8 cellular contexts compared by ENCODE assay signal in genomic region chr13:96052655-96053002, GRCh38. TPM values are rescaled to one million over a fixed set of nuclear protein-coding genes. Genes with fewer than 3 reads are reported as not detected.
DNase-seq lines count a peak whose midpoint lies in the region; ATAC-seq, FAIRE-seq and TF ChIP-seq lines count a peak whose summit lies in the region.

No MANE protein-coding gene starts in this region.

- peak; percentile 50 for ATAC-seq in GM19043 (IDR thresholded peaks at IDR 0.05; ENCODE audit: low read depth, unreplicated experiment)
- peak; percentile 53 for ATAC-seq in HG03139 (IDR thresholded peaks at IDR 0.05; ENCODE audit: unreplicated experiment)
- peak; percentile 80 for ATAC-seq in GM12878

- DNase-seq in BJ (ENCODE audit: low read depth), result peak; percentile 7
- peak; percentile 35 for DNase-seq in NCI-H526 treated with DMSO at 0.1 percent for 48 hours (lab: John Stamatoyannopoulos, UW)
- peak; percentile 28 for DNase-seq in GM12878 (ENCODE audit: low read depth, low spot score)
- DNase-seq in spleen, result no peak
- no peak for DNase-seq in activated CD4-positive, alpha-beta T cell treated with anti-CD3 and anti-CD28 coated beads for 48 hours

- TF ChIP-seq EP300 in GM12878 (IDR thresholded peaks at IDR 0.05; ENCODE audit: borderline replicate concordance in 1 of 2, control insufficient read depth in 1 of 2, low read depth in 2 of 2, low read length in 2 of 2), result no peak

- no peaks in the 10 kb centered on the region for H3K4me1 ChIP-seq in GM12878 (ENCODE audit: control insufficient read depth, insufficient read depth, low read length)
- no peaks in the 10 kb centered on the region; the same call in 1 of the 2 replicates for H3K4me1 ChIP-seq in iPS-20b (ENCODE audit: insufficient read depth, low read length)
- H3K4me1 ChIP-seq in spleen, result peaks cover 0 to 13% (median 4%) of the 10 kb centered on the region in 6 donors

- H3K27me3 ChIP-seq in BJ (ENCODE audit: control insufficient read depth, insufficient read depth, low read length) (no peaks in the 10 kb centered on the region; the same call in 1 of the 2 replicates), GM12878 (replicated peaks in 1 of 2; ENCODE audit: control insufficient read depth in 2 of 2, insufficient read depth in 2 of 2, low read length in 1 of 2) (no peaks in the 10 kb centered on the region), iPS-20b (ENCODE audit: insufficient read depth, low read length) (no peaks in the 10 kb centered on the region), spleen (replicated peaks in 1 of 7) (peaks cover 0 to 25% (median 6%) of the 10 kb centered on the region in 7 donors)

- H2AFZ ChIP-seq in GM12878 (ENCODE audit: control insufficient read depth, low read depth, low read length), result peak overlapping the region; percentile 100

- H3K4me3 ChIP-seq in BJ (ENCODE audit: low read depth, low read length) (peak overlapping the region; percentile 94), GM12878 (peak overlapping the region; percentile 90), iPS-20b (ENCODE audit: low read length) (peak overlapping the region; percentile 97), spleen (peak overlapping the region; percentile 48 to 93 (median 76))

- TF ChIP-seq CTCF in BJ (IDR thresholded peaks at IDR 0.05; ENCODE audit: insufficient read depth, low read depth, low read length), result no peak
- no peak for TF ChIP-seq CTCF in GM12878 (IDR thresholded peaks at IDR 0.05 in 2 of 3, conservative IDR thresholded peaks at IDR 0.05 in 1 of 3; ENCODE audit: control insufficient read depth in 2 of 3, extremely low read depth in 1 of 3, insufficient read depth in 1 of 3, low read depth in 3 of 3, low read length in 3 of 3)
- TF ChIP-seq CTCF in spleen (IDR thresholded peaks at IDR 0.05 in 8 of 11, conservative IDR thresholded peaks at IDR 0.05 in 3 of 11), result no peak

- intact Hi-C loops in GM12878 (cut with micrococcal nuclease; ENCODE audit: unreplicated experiment) (no loop called here), spleen (cut with DNase I; ENCODE audit: low total_unique reads) (no loop called here)

- H4K20me1 ChIP-seq in GM12878 (ENCODE audit: control insufficient read depth, insufficient read depth), result no peaks in the 10 kb centered on the region

- TF ChIP-seq RAD21 in GM12878 (IDR thresholded peaks at IDR 0.05; ENCODE audit: insufficient read depth, low read depth, low read length), result no peak

- in situ Hi-C loops in GM12878 (cut with MboI), result no loop called here

- RAD21 ChIA-PET in GM12878 (lab: Charles Lee; ENCODE audit: unreplicated experiment), result interaction anchor here (0.8 to 1.8 kb wide), 3 partner anchors 8 to 33 kb away, joined by 3 to 7 read pairs (median 5); no protein-coding TSS in a partner anchor

- H3K9ac ChIP-seq in GM12878 (ENCODE audit: control insufficient read depth, insufficient read depth, low read length), result peak overlapping the region; percentile 84
- peak overlapping the region; percentile 89; the same call in 1 of the 2 replicates for H3K9ac ChIP-seq in iPS-20b (ENCODE audit: low read depth, low read length)

- CTCF ChIA-PET in BJ (lab: Yijun Ruan, JAX) (interaction anchor here (1.0 to 1.5 kb wide), 4 partner anchors 19 to 33 kb away, joined by 4 to 7 read pairs (median 4); no protein-coding TSS in a partner anchor), GM12878 (lab: Yijun Ruan, JAX) (interaction anchor here (0.6 to 2.2 kb wide), 9 partner anchors 9 to 79 kb away, joined by 3 to 9 read pairs (median 4); no protein-coding TSS in a partner anchor)

- TF ChIP-seq POLR2A in GM12878 (IDR thresholded peaks at IDR 0.05; ENCODE audit: low read depth, low read length) (no peak), spleen (IDR thresholded peaks at IDR 0.05) (no peak)

- no peaks in the 10 kb centered on the region; the same call in 2 of the 3 replicates for H3K9me3 ChIP-seq in GM12878 (replicated peaks; ENCODE audit: control insufficient read depth, insufficient read depth, low read length)
- H3K9me3 ChIP-seq in iPS-20b (ENCODE audit: insufficient read depth, low read depth, low read length), result no peaks in the 10 kb centered on the region
- no peaks in the 10 kb centered on the region for H3K9me3 ChIP-seq in spleen

- H3K36me3 ChIP-seq in BJ (ENCODE audit: control insufficient read depth, insufficient read depth, low read length), result no peaks in the 10 kb centered on the region
- no peaks in the 10 kb centered on the region for H3K36me3 ChIP-seq in GM12878 (ENCODE audit: control insufficient read depth in 2 of 2, insufficient read depth in 2 of 2, low read length in 1 of 2)
- H3K36me3 ChIP-seq in iPS-20b (ENCODE audit: insufficient read depth, low read depth, low read length), result no peaks in the 10 kb centered on the region
- no peaks in the 10 kb centered on the region for H3K36me3 ChIP-seq in spleen

- WGBS in GM12878 (ENCODE audit: insufficient coverage, insufficient replicate concordance, low lambda C conversion rate, missing lambda C conversion rate), result 0% methylated on average over 11 of the region's 12 CpGs
- WGBS in spleen, 5 donors, result 1 to 5% (median 4%) methylated on average over 12 of the region's 12 CpGs

- peaks cover 15% of the 10 kb centered on the region for H3K79me2 ChIP-seq in GM12878 (ENCODE audit: control insufficient read depth, insufficient read depth, low read length)

- peak; percentile 78 for FAIRE-seq in GM12878 (lab: Jason Lieb, UNC)

- SMC1A ChIA-PET in GM12878 (lab: Charles Lee; ENCODE audit: uncharacterized antibody, unreplicated experiment), result interaction anchor here (0.9 to 2.0 kb wide), 5 partner anchors 10 to 33 kb away, joined by 3 to 11 read pairs (median 3); no protein-coding TSS in a partner anchor

- POLR2A ChIA-PET in BJ (lab: Charles Lee) (interaction anchor here (0.6 kb wide), 3 partner anchors 12 to 762 kb away, joined by 3 to 4 read pairs (median 3); no protein-coding TSS in a partner anchor), GM12878 (lab: Charles Lee) (interaction anchor here (1.1 to 1.2 kb wide), 2 partner anchors 18 to 19 kb away, joined by 3 to 4 read pairs; no protein-coding TSS in a partner anchor)

- no TSS peak for BruUV-seq in GM12878 (replicated peaks; lab: Mats Ljungman, UMichigan)

- H3K4me2 ChIP-seq in GM12878 (ENCODE audit: control insufficient read depth, insufficient read depth), result peak overlapping the region; percentile 95

- H3K27ac ChIP-seq in GM12878 (ENCODE audit: control insufficient read depth, insufficient read depth) (peak overlapping the region; percentile 88), iPS-20b (ENCODE audit: low read length) (no peak overlapping the region), spleen (peak overlapping the region in 7 of 8 donors; percentile 53 to 82 (median 76))

RNA-seq across cellular contexts. Expression of gene UGGT2, which starts 0.6 kb away (rescaled TPM):
- polyA plus RNA-seq in BJ (2011; rRNA removed) (20.2 and 37.7 TPM in 2 replicates), GM12878 (2011; rRNA removed) (24.8 and 48.5 TPM in 2 replicates), GM12878 (2014; fragmentation: Illumina TruSeq; extraction: Trizol) (16.7 and 22.6 TPM in 2 replicates), GM12878 (2014; fragmentation: Nextera tagmentation; extraction: Ambion mirVana) (1 to 10 TPM; 4.9 to 6.3 TPM), GM12878 (2014; rRNA removed) (16.7 and 19.8 TPM in 2 replicates), GM12878 (2016; fragmentation: Nextera tagmentation; extraction: Ambion mirVana) (10 to 100 TPM; 12.7 to 14.0 TPM), spleen (1 to 10 TPM; 2.6 to 3.2 (median 2.8) TPM)
- polyA minus RNA-seq in BJ (2011; rRNA and poly(A)+ RNA removed), result 9.5 and 13.5 TPM in 2 replicates
- 225 and 233 TPM in 2 replicates for total RNA-seq in GM12878 (2013; cell fraction: nucleolus; rRNA removed)
- total RNA-seq in GM12878 (2014; rRNA removed) (27.4 and 28.0 TPM in 2 replicates), GM12878 (2014; rRNA removed; fragmentation: Illumina TruSeq; extraction: Trizol) (29.0 and 32.2 TPM in 2 replicates), GM12878 (2021) (17.8 and 17.9 TPM in 2 replicates), spleen (10 to 100 TPM in 6 of 7 donors, 1 to 10 TPM in 1; 7.2 to 38.9 (median 18.1) TPM)
- polyA plus RNA-seq in GM12878 (2011; ENCODE audit: low read depth), result 2.0 TPM
- polyA plus RNA-seq in GM12878 (2011; cell fraction: cytosol; rRNA removed), result 5.2 and 6.0 TPM in 2 replicates
- 60.0 and 60.1 TPM in 2 replicates for polyA plus RNA-seq in GM12878 (2011; cell fraction: nucleus; rRNA removed)
- polyA plus RNA-seq in GM12878 (2012), result 5.4 and 7.4 TPM in 2 replicates
- 33.5 and 36.2 TPM in 2 replicates for polyA minus RNA-seq in GM12878 (2011; rRNA and poly(A)+ RNA removed)
- 4.1 and 13.4 TPM in 2 replicates for polyA minus RNA-seq in GM12878 (2011; cell fraction: cytosol; rRNA and poly(A)+ RNA removed)
- polyA minus RNA-seq in GM12878 (2011; cell fraction: nucleus; rRNA and poly(A)+ RNA removed), result 149 and 238 TPM in 2 replicates

RNA-seq across cellular contexts. Expression of gene HS6ST3, which starts 37.3 kb away (rescaled TPM):
- polyA plus RNA-seq in BJ (2011; rRNA removed), result not detected in 2 replicates
- not detected in 2 replicates for polyA minus RNA-seq in BJ (2011; rRNA and poly(A)+ RNA removed)
- total RNA-seq in GM12878 (2013; cell fraction: nucleolus; rRNA removed), result not detected in 2 replicates
- total RNA-seq in GM12878 (2014; rRNA removed), result not detected in 2 replicates
- not detected in 2 replicates for total RNA-seq in GM12878 (2014; rRNA removed; fragmentation: Illumina TruSeq; extraction: Trizol)
- total RNA-seq in GM12878 (2021), result not detected in 2 replicates
- not detected for polyA plus RNA-seq in GM12878 (2011; ENCODE audit: low read depth)
- polyA plus RNA-seq in GM12878 (2011; rRNA removed), result 2.9 and 3.9 TPM in 2 replicates
- 1.5 and 1.9 TPM in 2 replicates for polyA plus RNA-seq in GM12878 (2011; cell fraction: cytosol; rRNA removed)
- 3.5 and 6.4 TPM in 2 replicates for polyA plus RNA-seq in GM12878 (2011; cell fraction: nucleus; rRNA removed)
- not detected in 2 replicates for polyA plus RNA-seq in GM12878 (2012)
- under 0.01 TPM in 1 of 2 replicates, not detected in the other for polyA plus RNA-seq in GM12878 (2014; fragmentation: Illumina TruSeq; extraction: Trizol)
- not detected for polyA plus RNA-seq in GM12878 (2014; fragmentation: Nextera tagmentation; extraction: Ambion mirVana)
- not detected in 2 replicates for polyA plus RNA-seq in GM12878 (2014; rRNA removed)
- not detected for polyA plus RNA-seq in GM12878 (2016; fragmentation: Nextera tagmentation; extraction: Ambion mirVana)
- polyA minus RNA-seq in GM12878 (2011; rRNA and poly(A)+ RNA removed), result 3.2 and 3.6 TPM in 2 replicates
- polyA minus RNA-seq in GM12878 (2011; cell fraction: cytosol; rRNA and poly(A)+ RNA removed), result 1.2 and 1.3 TPM in 2 replicates
- 2.3 and 2.7 TPM in 2 replicates for polyA minus RNA-seq in GM12878 (2011; cell fraction: nucleus; rRNA and poly(A)+ RNA removed)
- total RNA-seq in spleen, result not detected
- under 1 TPM in 1 of 3 donors, not detected in 2; 0.03 TPM for polyA plus RNA-seq in spleen

Comparison
In these comparisons a context has a peak if more than half of its experiments do, and no peak if none do; other contexts are left out.
1. DNase-seq: peak in BJ (single experiment), NCI-H526 treated with DMSO at 0.1 percent for 48 hours (single experiment) and GM12878 (single experiment); none in spleen (single experiment) and activated CD4-positive, alpha-beta T cell treated with anti-CD3 and anti-CD28 coated beads for 48 hours (single experiment).
2. Peak in every context shown above with its lines, with median percentiles within 50 percentile points of each other: H3K4me3 ChIP-seq and ATAC-seq.